22 cellular contexts compared by ENCODE assay signal in the genomic region with DNA sequence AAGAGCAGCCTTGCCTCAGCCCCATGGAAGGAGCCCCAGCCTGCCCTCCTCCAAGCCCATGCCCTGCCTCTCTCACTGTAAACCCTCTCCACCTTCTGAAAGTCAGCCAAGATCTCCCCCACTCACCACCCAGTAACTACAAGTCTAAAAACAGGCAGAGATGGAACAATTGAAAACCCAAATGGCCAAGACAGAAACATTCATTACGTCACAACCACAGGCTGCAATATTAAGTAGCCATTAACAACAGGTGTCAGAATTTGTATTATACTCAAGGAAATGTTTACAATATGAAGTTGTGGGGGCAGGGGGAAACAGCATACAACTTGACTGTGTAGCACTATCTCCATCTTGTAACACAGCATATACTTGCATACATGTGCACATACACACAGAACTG. TPM values are rescaled to one million over a fixed set of nuclear protein-coding genes. Genes with fewer than 3 reads are reported as not detected.
"Had no signal": no experiment of that assay in that cellular context is flagged by ENCODE, and none has a peak within 500 bp of the region (broad histone marks: within the 10 kb centered on the region; RNA-seq: fewer than 3 reads in every experiment).

No MANE protein-coding gene starts in this region.

- H3K9me3 Mint-ChIP-seq: activated CD4-positive, alpha-beta memory T cell treated with anti-CD3 and anti-CD28 coated beads, Interleukin-2, amount 10 ng/mL, durations not matched to agents 7 days and 5 days; activated naive CD4-positive, alpha-beta T cell treated with anti-CD3 and anti-CD28 coated beads, Interleukin-2, amount 50 U/mL, for 24 hours; nephron; T-helper 1 cell treated with Interleukin-12 subunit alpha and Interleukin-12 subunit beta and Interleukin-4 antibody, amounts not matched to agents 30 μg/mL and 1 μg/mL, for 36 hours; WTC11 had no signal

- H3K36me3 Mint-ChIP-seq: activated naive CD4-positive, alpha-beta T cell treated with anti-CD3 and anti-CD28 coated beads, Interleukin-2, amount 50 U/mL, for 24 hours; WTC11 had no signal

- H3K27ac Mint-ChIP-seq: activated CD4-positive, alpha-beta memory T cell treated with anti-CD3 and anti-CD28 coated beads, Interleukin-2, amount 10 ng/mL, durations not matched to agents 7 days and 5 days; activated naive CD4-positive, alpha-beta T cell treated with anti-CD3 and anti-CD28 coated beads, Interleukin-2, amount 50 U/mL, for 24 hours; nephron; T-helper 1 cell treated with Interleukin-12 subunit alpha and Interleukin-12 subunit beta and Interleukin-4 antibody, amounts not matched to agents 30 μg/mL and 1 μg/mL, for 36 hours; WTC11 had no signal

- H3K27ac ChIP-seq: colonic mucosa, psoas muscle, sigmoid colon had no signal

- DNase-seq: activated CD4-positive, alpha-beta memory T cell treated with anti-CD3 and anti-CD28 coated beads, Interleukin-2, amount 10 ng/mL, durations not matched to agents 7 days and 5 days; activated CD4-positive, alpha-beta T cell treated with anti-CD3 and anti-CD28 coated beads for 4 hours; activated effector memory CD4-positive, alpha-beta T cell treated with anti-CD3 and anti-CD28 coated beads, Interleukin-2, amount 50 U/mL, for 16 hours; activated T-cell treated with anti-CD3 and anti-CD28 coated beads, Interleukin-2, amount 50 U/mL, for 48 hours; central memory CD4-positive, alpha-beta T cell; colonic mucosa; effector CD8-positive, alpha-beta T cell; hypothalamus; kidney glomerular epithelial cell; left ventricle myocardium superior; mesenchymal stem cell; nucleus accumbens; psoas muscle; sigmoid colon; stimulated activated CD4-positive, alpha-beta T cell treated with anti-CD3 and anti-CD28 coated beads, Interleukin-12 subunit alpha, Interleukin-12 subunit beta, amount 100 ng/mL, for 4 hours; stimulated activated CD4-positive, alpha-beta T cell treated with anti-CD3 and anti-CD28 coated beads, Interleukin-2, amount 100 ng/mL, for 24 hours had no signal

- ATAC-seq: left ventricle myocardium superior, psoas muscle, WTC11 had no signal

- H3K4me3 Mint-ChIP-seq: activated CD4-positive, alpha-beta memory T cell treated with anti-CD3 and anti-CD28 coated beads, Interleukin-2, amount 10 ng/mL, durations not matched to agents 7 days and 5 days; T-helper 1 cell treated with Interleukin-12 subunit alpha and Interleukin-12 subunit beta and Interleukin-4 antibody, amounts not matched to agents 30 μg/mL and 1 μg/mL, for 36 hours had no signal

- H3K4me3 ChIP-seq: psoas muscle, sigmoid colon had no signal

- H3K27me3 Mint-ChIP-seq: activated naive CD4-positive, alpha-beta T cell treated with anti-CD3 and anti-CD28 coated beads, Interleukin-2, amount 50 U/mL, for 24 hours had no signal

- H3K9me3 ChIP-seq: colonic mucosa, psoas muscle, sigmoid colon had no signal

- H3K36me3 ChIP-seq: colonic mucosa, sigmoid colon had no signal

- H3K27me3 ChIP-seq: colonic mucosa had no signal

- H3K4me1 ChIP-seq: colonic mucosa, psoas muscle had no signal

RNA-seq across cellular contexts. Expression of a gene that starts 47.7 kb away (rescaled TPM):
- total RNA-seq: epithelial cell of proximal tubule, glomerular endothelial cell had no signal
